8 cellular contexts compared by ENCODE assay signal in genomic region chr1:79193211-79194079, GRCh38.
A peak's percentile ranks its signal among the peaks of the same experiment; 100 is the strongest.
DNase-seq lines count a peak whose midpoint lies in the region; ATAC-seq and TF ChIP-seq lines count a peak whose summit lies in the region.

No MANE protein-coding gene starts in this region.

- TF ChIP-seq CTCF in left lung (IDR thresholded peaks at IDR 0.05) = no peak

- H3K9me3 ChIP-seq in left lung (no peaks in the 10 kb centered on the region), SJCRH30 (replicated peaks) (no peaks in the 10 kb centered on the region)

- H3K27ac ChIP-seq in left lung (no peak overlapping the region), SJCRH30 (no peak overlapping the region)

- peak; percentile 30 for ATAC-seq in GM19025 (IDR thresholded peaks at IDR 0.05; ENCODE audit: low read depth, unreplicated experiment)
- peak; percentile 58 for ATAC-seq in HG02943 (IDR thresholded peaks at IDR 0.05; ENCODE audit: low read depth, unreplicated experiment)
- peak; percentile 22 for ATAC-seq in left lung

- H3K27me3 ChIP-seq in left lung = no peaks in the 10 kb centered on the region
- no peaks in the 10 kb centered on the region for H3K27me3 ChIP-seq in SJCRH30

- H3K4me3 ChIP-seq in left lung (no peak overlapping the region), SJCRH30 (no peak overlapping the region)

- H3K36me3 ChIP-seq in left lung (no peaks in the 10 kb centered on the region), SJCRH30 (no peaks in the 10 kb centered on the region)

- no peaks in the 10 kb centered on the region for H3K4me1 ChIP-seq in left lung
- peaks cover 8% of the 10 kb centered on the region for H3K4me1 ChIP-seq in SJCRH30

- DNase-seq in left lung (no peak), posterior vena cava (ENCODE audit: low spot score) (no peak), COLO668 (lab: John Stamatoyannopoulos, UW; ENCODE audit: unreplicated experiment) (no peak), SJCRH30 (no peak), NCI-H1930 (lab: John Stamatoyannopoulos, UW) (no peak)

- intact Hi-C loops in left lung (cut with DNase I) = no loop called here
- intact Hi-C loops in posterior vena cava (cut with DNase I) = no loop called here

TF ChIP-seq in PFSK-1, 5 proteins besides CTCF, POLR2A, EP300 and RAD21:
- no peak for TF ChIP-seq REST (IDR thresholded peaks at IDR 0.05; ENCODE audit: insufficient read depth in 1 of 2, low read depth in 2 of 2, low read length in 2 of 2)
- TF ChIP-seq POLR2AphosphoS5 (IDR thresholded peaks at IDR 0.05; ENCODE audit: low read depth, low read length) = no peak
- peak; percentile 19; the same call in 1 of the 2 replicates for TF ChIP-seq TAF1 (IDR thresholded peaks at IDR 0.05; ENCODE audit: borderline replicate concordance, insufficient read depth, low read length)
- no peak for TF ChIP-seq SIN3A (IDR thresholded peaks at IDR 0.05; ENCODE audit: borderline replicate concordance, insufficient read depth, low read length)
- TF ChIP-seq FOXP2 (optimal IDR thresholded peaks at IDR 0.05; ENCODE audit: borderline replicate concordance, extremely low read depth, extremely low read length, insufficient read depth) = no peak
